ENCODE assay signal across 20 cellular contexts in genomic region chr9:111034146-111034545, GRCh38. TPM values are rescaled to one million over a fixed set of nuclear protein-coding genes. Genes with fewer than 3 reads are reported as not detected.
DNase-seq lines count a peak whose midpoint lies in the region; ATAC-seq and TF ChIP-seq lines count a peak whose summit lies in the region.
"Had no signal": no experiment of that assay in that cellular context is flagged by ENCODE, and none has a peak within 500 bp of the region (broad histone marks: within the 10 kb centered on the region; RNA-seq: fewer than 3 reads in every experiment).

No MANE protein-coding gene starts in this region.

- no peak overlapping the region for H4K91ac ChIP-seq in mesenchymal stem cell (ENCODE audit: low read length)

- H3F3A ChIP-seq in GM23248 (ENCODE audit: insufficient read depth): peaks cover 34% of the 10 kb centered on the region

- H2AK5ac ChIP-seq in mesenchymal stem cell (ENCODE audit: low read length, severe bottlenecking): no peak overlapping the region

- DNase-seq in GM23248 (peak; percentile 29), caudate nucleus (lab: John Stamatoyannopoulos, UW) (no peak), mesenchymal stem cell (peak; percentile 57), suprapubic skin (ENCODE audit: low spot score in 2 of 2) (no peak), NCI-H2227 (lab: John Stamatoyannopoulos, UW; ENCODE audit: unreplicated experiment) (no peak), upper lobe of left lung (no peak)
- DNase-seq in stimulated activated CD4-positive, alpha-beta T cell treated with anti-CD3 and anti-CD28 coated beads, Interleukin-1b, Interleukin-23, amount 100 ng/mL, for 48 hours: no peak
- DNase-seq: activated CD8-positive, alpha-beta T cell treated with anti-CD3 and anti-CD28 coated beads for 36 hours; DND-41; kidney glomerular epithelial cell; NCI-H1092; NCI-H2029 treated with DMSO at 0.1 percent for 48 hours; NCI-H446 treated with DMSO at 0.1 percent for 48 hours; nephron progenitor cell; T-helper 9 cell had no signal

- H4K20me1 ChIP-seq in GM23248 (ENCODE audit: insufficient read depth): no peaks in the 10 kb centered on the region

- TF ChIP-seq EP300 in suprapubic skin (IDR thresholded peaks at IDR 0.05) (no peak), upper lobe of left lung (IDR thresholded peaks at IDR 0.05) (no peak)

- H3K4me1 ChIP-seq in GM23248 (ENCODE audit: insufficient read depth) (peaks cover 29% of the 10 kb centered on the region), mesenchymal stem cell (ENCODE audit: control insufficient read depth, insufficient read depth, low read depth, low read length) (peaks cover 5% of the 10 kb centered on the region), suprapubic skin (peaks cover 21% of the 10 kb centered on the region), upper lobe of left lung (peaks cover 0 to 29% (median 10%) of the 10 kb centered on the region in 4 donors)
- H3K4me1 ChIP-seq: prostate gland had no signal

- H3K9me2 ChIP-seq in GM23248 (ENCODE audit: insufficient read depth): no peaks in the 10 kb centered on the region

- H3K4me3 ChIP-seq in GM23248 (peak overlapping the region; percentile 95), mesenchymal stem cell (ENCODE audit: insufficient read depth in 1 of 2, low read depth in 1 of 2, low read length in 2 of 2) (peak overlapping the region in 1 of 2 experiments; percentile 87), suprapubic skin (peak overlapping the region; percentile 80), upper lobe of left lung (no peak overlapping the region)
- H3K4me3 ChIP-seq: cardiac muscle cell, gastroesophageal sphincter, prostate gland, skin epidermis had no signal

- WGBS in GM23248 (ENCODE audit: low coverage in 1 of 2, low lambda C conversion rate in 2 of 2, missing lambda C conversion rate in 2 of 2), 2 experiments: 16 to 26% methylated on average over 2 of the region's 2 CpGs
- 4% methylated on average over 2 of the region's 2 CpGs for WGBS in mesenchymal stem cell
- WGBS in suprapubic skin: 58% methylated on average over 2 of the region's 2 CpGs
- 51 to 65% methylated on average over 2 of the region's 2 CpGs for WGBS in upper lobe of left lung, 2 donors

- ATAC-seq in upper lobe of left lung (ENCODE audit: low FRiP score in 2 of 2): no peak
- ATAC-seq: activated CD8-positive, alpha-beta T cell treated with anti-CD3 and anti-CD28 coated beads for 36 hours; gastroesophageal sphincter had no signal

- H2BK120ac ChIP-seq in mesenchymal stem cell (ENCODE audit: low read depth, low read length): no peak overlapping the region

- H2AFZ ChIP-seq in GM23248 (no peak overlapping the region), mesenchymal stem cell (ENCODE audit: low read depth, low read length) (no peak overlapping the region)

- no peak for TF ChIP-seq CTCF in suprapubic skin (IDR thresholded peaks at IDR 0.05)
- no peak for TF ChIP-seq CTCF in upper lobe of left lung (IDR thresholded peaks at IDR 0.05)

- H3K9me3 ChIP-seq in GM23248 (ENCODE audit: low read depth) (no peaks in the 10 kb centered on the region), mesenchymal stem cell (ENCODE audit: control insufficient read depth, low read length) (no peaks in the 10 kb centered on the region), suprapubic skin (no peaks in the 10 kb centered on the region), upper lobe of left lung (no peaks in the 10 kb centered on the region)
- H3K9me3 ChIP-seq: gastroesophageal sphincter, prostate gland had no signal

- no peak overlapping the region for H3K23ac ChIP-seq in mesenchymal stem cell (ENCODE audit: low read length in 2 of 2)

- H3K79me1 ChIP-seq in mesenchymal stem cell (replicated peaks; ENCODE audit: low read length, poor library complexity, severe bottlenecking): peaks cover 1% of the 10 kb centered on the region

- H3K27me3 ChIP-seq in GM23248 (replicated peaks; ENCODE audit: insufficient read depth) (no peaks in the 10 kb centered on the region), mesenchymal stem cell (ENCODE audit: control insufficient read depth in 1 of 2, insufficient read depth in 1 of 2, low read length in 2 of 2) (no peaks in the 10 kb centered on the region), suprapubic skin (no peaks in the 10 kb centered on the region), upper lobe of left lung (peaks cover 0 to 11% (median 0%) of the 10 kb centered on the region in 4 donors)

- no peak overlapping the region for H2BK12ac ChIP-seq in mesenchymal stem cell (ENCODE audit: low read length in 2 of 2)

- peaks cover 86% of the 10 kb centered on the region for H3K79me2 ChIP-seq in GM23248 (ENCODE audit: insufficient read depth)

- TF ChIP-seq POLR2A in suprapubic skin (IDR thresholded peaks at IDR 0.05) (no peak), upper lobe of left lung (IDR thresholded peaks at IDR 0.05) (no peak)

- no peak overlapping the region for H4K8ac ChIP-seq in mesenchymal stem cell (ENCODE audit: low read length)

- H3K18ac ChIP-seq in mesenchymal stem cell (ENCODE audit: low read depth in 1 of 2, low read length in 2 of 2): no peak overlapping the region

- H3K4ac ChIP-seq in mesenchymal stem cell (ENCODE audit: low read depth in 1 of 2, low read length in 2 of 2): no peak overlapping the region

- H3K4me2 ChIP-seq in GM23248 (ENCODE audit: unreplicated experiment) (peak overlapping the region; percentile 89), mesenchymal stem cell (ENCODE audit: low read length, poor library complexity, severe bottlenecking) (no peak overlapping the region)

- H3K9ac ChIP-seq in GM23248: no peak overlapping the region
- peak overlapping the region; percentile 97 for H3K9ac ChIP-seq in mesenchymal stem cell (ENCODE audit: low read length)

- in situ Hi-C loops in GM23248 (cut with MboI): loop anchor here (10.0 kb wide), 1 partner anchor 379 kb away; no protein-coding TSS in a partner anchor

- no peak overlapping the region for H2BK5ac ChIP-seq in mesenchymal stem cell (ENCODE audit: low read depth, low read length, poor library complexity, severe bottlenecking)

- H2BK15ac ChIP-seq in mesenchymal stem cell (ENCODE audit: low read depth, poor library complexity, severe bottlenecking): no peak overlapping the region

- H3K27ac ChIP-seq in GM23248: 0 out of 2 replicates have a peak overlapping the region, but pooled peaks have one; percentile 45
- H3K27ac ChIP-seq in caudate nucleus (ENCODE audit: low read depth, low read length): peak overlapping the region; percentile 80
- no peak overlapping the region for H3K27ac ChIP-seq in mesenchymal stem cell (ENCODE audit: low read length, poor library complexity, severe bottlenecking)
- peak overlapping the region; percentile 96 for H3K27ac ChIP-seq in suprapubic skin
- no peak overlapping the region for H3K27ac ChIP-seq in upper lobe of left lung
- H3K27ac ChIP-seq: cardiac muscle cell, prostate gland had no signal

- H3K36me3 ChIP-seq in GM23248 (ENCODE audit: low read depth): peaks cover 5% of the 10 kb centered on the region; the same call in 1 of the 2 replicates
- H3K36me3 ChIP-seq in mesenchymal stem cell (ENCODE audit: control insufficient read depth in 1 of 2, insufficient read depth in 2 of 2, low read depth in 1 of 2, low read length in 2 of 2): peaks cover 3 to 30% of the 10 kb centered on the region in 2 experiments
- H3K36me3 ChIP-seq in suprapubic skin: no peaks in the 10 kb centered on the region
- H3K36me3 ChIP-seq in upper lobe of left lung: no peaks in the 10 kb centered on the region
- H3K36me3 ChIP-seq: cardiac muscle cell, gastroesophageal sphincter, prostate gland had no signal

- H3K14ac ChIP-seq in mesenchymal stem cell (ENCODE audit: low read length in 2 of 2): no peak overlapping the region

RNA-seq across cellular contexts. Expression of gene LPAR1, which starts 4.1 kb away (rescaled TPM):
- total RNA-seq in GM23248 (2014; rRNA removed; shearing (Covaris generic)): 90.3 and 90.8 TPM in 2 replicates
- polyA plus RNA-seq in GM23248 (2016; fragmentation: Nextera tagmentation; extraction: Ambion mirVana): 40.1 and 45.7 TPM in 2 replicates
- 55.2 TPM for polyA plus RNA-seq in mesenchymal stem cell (2013, experiment 1 of 2)
- polyA plus RNA-seq in mesenchymal stem cell (2013, experiment 2 of 2): 59.0 TPM
- 10 to 100 TPM; 16.2 to 65.8 (median 23.5) TPM for total RNA-seq in suprapubic skin
- total RNA-seq in upper lobe of left lung: 10 to 100 TPM in 5 of 6 donors, 1 to 10 TPM in 1; 9.3 to 28.7 (median 15.6) TPM
- total RNA-seq: activated CD8-positive, alpha-beta T cell treated with anti-CD3 and anti-CD28 coated beads for 36 hours; dermis microvascular lymphatic vessel endothelial cell had no signal

Comparison
In these comparisons a context has a peak if more than half of its experiments do, and no peak if none do; other contexts are left out.
1. DNase-seq: peak in GM23248 (single experiment) and mesenchymal stem cell (single experiment); none in caudate nucleus (0 of 61), suprapubic skin (0 of 2), stimulated activated CD4-positive, alpha-beta T cell treated with anti-CD3 and anti-CD28 coated beads, Interleukin-1b, Interleukin-23, amount 100 ng/mL, for 48 hours (single experiment), NCI-H2227 (single experiment) and upper lobe of left lung (0 of 2).
2. H3K27ac ChIP-seq: peak in GM23248 (single experiment), caudate nucleus (single experiment) and suprapubic skin (single experiment); none in mesenchymal stem cell (single experiment) and upper lobe of left lung (0 of 4).
3. H3K4me3 ChIP-seq: peak in GM23248 (single experiment) and suprapubic skin (single experiment); none in upper lobe of left lung (0 of 4).